In genomic region chr15:57591822-57592367, GRCh38 we compare ENCODE assay signal across 7 cellular contexts. TPM values are rescaled to one million over a fixed set of nuclear protein-coding genes. Genes with fewer than 3 reads are reported as not detected.
A peak's percentile ranks its signal among the peaks of the same experiment; 100 is the strongest.
DNase-seq lines count a peak whose midpoint lies in the region; ATAC-seq and TF ChIP-seq lines count a peak whose summit lies in the region.

Gene MYZAP, plus strand, starts transcription at chr15:57591904. Its CDS starts 131 bp downstream, at chr15:57592035.

- H3K27me3 ChIP-seq in dorsolateral prefrontal cortex (peaks cover 0 to 21% (median 0%) of the 10 kb centered on the region in 45 donors), lung (ENCODE audit: control insufficient read depth, insufficient read depth) (no peaks in the 10 kb centered on the region)

- DNase-seq in dorsolateral prefrontal cortex (peak in 2 of 10 donors; percentile 43 to 57), lung (ENCODE audit: low spot score) (peak; percentile 61)
- DNase-seq in stimulated activated CD4-positive, alpha-beta T cell treated with anti-CD3 and anti-CD28 coated beads, TNF-alpha, amount 100 ng/mL, for 48 hours (ENCODE audit: low read depth in 3 of 3): peak; percentile 2 to 29 (median 23)

- TF ChIP-seq CTCF in dorsolateral prefrontal cortex (IDR thresholded peaks at IDR 0.05 in 54 of 56, conservative IDR thresholded peaks at IDR 0.05 in 2 of 56; ENCODE audit: low read depth in 1 of 56, partially characterized antibody in 56 of 56): no peak
- TF ChIP-seq CTCF in lung (IDR thresholded peaks at IDR 0.05; ENCODE audit: control extremely low read depth, extremely low read depth): no peak

- H3K27ac ChIP-seq in dorsolateral prefrontal cortex: peak within 1 kb of the TSS in 3 of 59 donors; percentile 19 to 54 (median 44)
- peak within 1 kb of the TSS; percentile 76 to 99 for H3K27ac ChIP-seq in lung (ENCODE audit: low read depth in 1 of 2, low read length in 1 of 2)

- WGBS in lung, 2 donors: 3 to 7% methylated on average over 32 to 58 of the region's 58 CpGs

- peak within 1 kb of the TSS; percentile 31 to 73 (median 55) for H3K4me3 ChIP-seq in dorsolateral prefrontal cortex
- H3K4me3 ChIP-seq in lung: peak within 1 kb of the TSS; percentile 61

- ATAC-seq in HG02759 (IDR thresholded peaks at IDR 0.05; ENCODE audit: unreplicated experiment) (peak; percentile 45), lung (ENCODE audit: insufficient read depth, low FRiP score) (peak; percentile 87), HG03045 (IDR thresholded peaks at IDR 0.05; ENCODE audit: unreplicated experiment) (no peak), HG02973 (IDR thresholded peaks at IDR 0.05; ENCODE audit: unreplicated experiment) (no peak)
- ATAC-seq in activated CD4-positive, CD25-positive, alpha-beta regulatory T cell treated with anti-CD3 and anti-CD28 coated beads, Interleukin-2, amount 50 U/mL, for 24 hours: peak; percentile 72 to 81

- no peaks in the 10 kb centered on the region for H3K9me3 ChIP-seq in lung (ENCODE audit: control insufficient read depth in 2 of 2, insufficient read depth in 1 of 2, low read length in 1 of 2)

- no peaks in the 10 kb centered on the region for H3K36me3 ChIP-seq in lung (ENCODE audit: control insufficient read depth in 2 of 2, insufficient read depth in 2 of 2, low read length in 2 of 2)

- H3K4me1 ChIP-seq in lung (ENCODE audit: control insufficient read depth in 2 of 2, insufficient read depth in 2 of 2, low read length in 2 of 2): peaks cover 0 to 18% of the 10 kb centered on the region in 2 donors

- intact Hi-C loops in dorsolateral prefrontal cortex (cut with DNase I): no loop called here

RNA-seq across cellular contexts. Expression of gene MYZAP, which starts in this region (rescaled TPM):
- 1 to 10 TPM in 79 of 120 experiments, under 1 TPM in 38, not detected in 3; 0.31 to 4.8 (median 1.3) TPM for total RNA-seq in dorsolateral prefrontal cortex
- total RNA-seq in lung: 10 to 100 TPM in 1 of 2 donors, 1 to 10 TPM in 1; 6.9 to 36.9 TPM
- 10 to 100 TPM in 1 of 2 donors, 1 to 10 TPM in 1; 9.0 to 14.2 TPM for polyA plus RNA-seq in lung

Comparison
In these comparisons a context has a peak if more than half of its experiments do, and no peak if none do; other contexts are left out.
1. ATAC-seq: peak in HG02759 (single experiment), activated CD4-positive, CD25-positive, alpha-beta regulatory T cell treated with anti-CD3 and anti-CD28 coated beads, Interleukin-2, amount 50 U/mL, for 24 hours (2 of 2) and lung (single experiment); none in HG03045 (single experiment) and HG02973 (single experiment).